8 cellular contexts compared by ENCODE assay signal in genomic region chrX:130330706-130331105, GRCh38. TPM values are rescaled to one million over a fixed set of nuclear protein-coding genes. Genes with fewer than 3 reads are reported as not detected.
DNase-seq lines count a peak whose midpoint lies in the region; ATAC-seq, FAIRE-seq and TF ChIP-seq lines count a peak whose summit lies in the region.

No MANE protein-coding gene starts in this region.

- TF ChIP-seq CTCF in MM.1S (IDR thresholded peaks at IDR 0.05; ENCODE audit: low read length) (peak; percentile 76), GM12878 (IDR thresholded peaks at IDR 0.05 in 2 of 3, conservative IDR thresholded peaks at IDR 0.05 in 1 of 3; ENCODE audit: control insufficient read depth in 2 of 3, extremely low read depth in 1 of 3, insufficient read depth in 1 of 3, low read depth in 3 of 3, low read length in 3 of 3) (peak; percentile 65 to 68 (median 66))

- no peak overlapping the region for H3K9ac ChIP-seq in MM.1S (ENCODE audit: low read length)
- no peak overlapping the region for H3K9ac ChIP-seq in GM12878 (ENCODE audit: control insufficient read depth, insufficient read depth, low read length)

- BruUV-seq in GM12878 (replicated peaks; lab: Mats Ljungman, UMichigan), result no TSS peak

- no peaks in the 10 kb centered on the region for H3K9me2 ChIP-seq in MM.1S (replicated peaks; ENCODE audit: insufficient read depth, low read length)

- H2AFZ ChIP-seq in MM.1S (ENCODE audit: low read length), result no peak overlapping the region
- H2AFZ ChIP-seq in GM12878 (ENCODE audit: control insufficient read depth, low read depth, low read length), result no peak overlapping the region

- H3K4me2 ChIP-seq in MM.1S (ENCODE audit: low read depth, low read length) (peak overlapping the region; percentile 40; the same call in 1 of the 2 replicates), GM12878 (ENCODE audit: control insufficient read depth, insufficient read depth) (no peak overlapping the region)

- SMC1A ChIA-PET in GM12878 (lab: Charles Lee; ENCODE audit: uncharacterized antibody, unreplicated experiment), result interaction anchor here (1.1 kb wide), 1 partner anchor 586 kb away, joined by 3 read pairs; no protein-coding TSS in a partner anchor

- no peaks in the 10 kb centered on the region for H3F3A ChIP-seq in MM.1S (ENCODE audit: insufficient read depth, low read length)

- intact Hi-C loops in GM12878 (cut with micrococcal nuclease; ENCODE audit: unreplicated experiment), result loop anchor here (1.0 to 10.0 kb wide), 2 partner anchors 204 to 587 kb away; no protein-coding TSS in a partner anchor

- TF ChIP-seq POLR2A in GM12878 (IDR thresholded peaks at IDR 0.05; ENCODE audit: low read depth, low read length), result no peak

- no peak overlapping the region for H3K4me3 ChIP-seq in MM.1S (ENCODE audit: low read length)
- no peak overlapping the region for H3K4me3 ChIP-seq in SJCRH30
- no peak overlapping the region for H3K4me3 ChIP-seq in GM12878

- no peak for TF ChIP-seq EP300 in GM12878 (IDR thresholded peaks at IDR 0.05; ENCODE audit: borderline replicate concordance in 1 of 2, control insufficient read depth in 1 of 2, low read depth in 2 of 2, low read length in 2 of 2)

- in situ Hi-C loops in GM12878 (cut with MboI), result loop anchor here (5.0 kb wide), 1 partner anchor 587 kb away; no protein-coding TSS in a partner anchor

- H3K9me3 ChIP-seq in MM.1S (replicated peaks; ENCODE audit: insufficient read depth, low read length), result no peaks in the 10 kb centered on the region
- H3K9me3 ChIP-seq in SJCRH30 (replicated peaks), result no peaks in the 10 kb centered on the region
- H3K9me3 ChIP-seq in GM12878 (replicated peaks; ENCODE audit: control insufficient read depth, insufficient read depth, low read length), result no peaks in the 10 kb centered on the region

- H4K20me1 ChIP-seq in MM.1S (ENCODE audit: insufficient read depth, low read length) (no peaks in the 10 kb centered on the region), GM12878 (ENCODE audit: control insufficient read depth, insufficient read depth) (no peaks in the 10 kb centered on the region)

- POLR2A ChIA-PET in GM12878 (lab: Charles Lee), result interaction anchor here (0.5 kb wide), 1 partner anchor 12 kb away, joined by 3 read pairs; no protein-coding TSS in a partner anchor

- H3K27ac ChIP-seq in MM.1S (ENCODE audit: low read length), result no peak overlapping the region
- H3K27ac ChIP-seq in SJCRH30, result no peak overlapping the region
- H3K27ac ChIP-seq in GM12878 (ENCODE audit: control insufficient read depth, insufficient read depth), result no peak overlapping the region

- H3K27me3 ChIP-seq in MM.1S (replicated peaks; ENCODE audit: insufficient read depth, low read length) (no peaks in the 10 kb centered on the region), SJCRH30 (no peaks in the 10 kb centered on the region), GM12878 (replicated peaks in 1 of 2; ENCODE audit: control insufficient read depth in 2 of 2, insufficient read depth in 2 of 2, low read length in 1 of 2) (no peaks in the 10 kb centered on the region)

- TF ChIP-seq RAD21 in GM12878 (IDR thresholded peaks at IDR 0.05; ENCODE audit: insufficient read depth, low read depth, low read length), result peak; percentile 64

- RAD21 ChIA-PET in GM12878 (lab: Charles Lee; ENCODE audit: unreplicated experiment), result interaction anchor here (1.1 kb wide), 1 partner anchor 587 kb away, joined by 3 read pairs; no protein-coding TSS in a partner anchor

- H3K36me3 ChIP-seq in MM.1S (replicated peaks; ENCODE audit: insufficient read depth, low read length) (no peaks in the 10 kb centered on the region), SJCRH30 (no peaks in the 10 kb centered on the region), GM12878 (ENCODE audit: control insufficient read depth in 2 of 2, insufficient read depth in 2 of 2, low read length in 1 of 2) (no peaks in the 10 kb centered on the region)

- peak; percentile 50 for DNase-seq in EL
- peak; percentile 85 for DNase-seq in MM.1S
- peak; percentile 50 to 60 for DNase-seq in SJCRH30
- DNase-seq in GM12878 (ENCODE audit: low read depth, low spot score), result peak; percentile 5
- peak; percentile 51 for DNase-seq in stimulated activated CD8-positive, alpha-beta memory T cell treated with anti-CD3 and anti-CD28 coated beads, Interleukin-4, amount 100 ng/mL, for 48 hours
- no peak for DNase-seq in putamen (ENCODE audit: low spot score)

- ATAC-seq in GM21619 (IDR thresholded peaks at IDR 0.05; ENCODE audit: unreplicated experiment), result peak; percentile 71
- peak; percentile 95 for ATAC-seq in GM12878

- CTCF ChIA-PET in GM12878 (lab: Yijun Ruan, JAX), result interaction anchor here (0.8 to 1.5 kb wide), 5 partner anchors 13 to 586 kb away, joined by 3 to 5 read pairs (median 4); no protein-coding TSS in a partner anchor

- FAIRE-seq in GM12878 (lab: Jason Lieb, UNC) (peak; percentile 85), islet of Langerhans (lab: Jason Lieb, UNC) (peak; percentile 91)

- H3K4me1 ChIP-seq in MM.1S (ENCODE audit: low read length), result peaks cover 4% of the 10 kb centered on the region; the same call in 1 of the 2 replicates
- no peaks in the 10 kb centered on the region for H3K4me1 ChIP-seq in SJCRH30
- H3K4me1 ChIP-seq in GM12878 (ENCODE audit: control insufficient read depth, insufficient read depth, low read length), result no peaks in the 10 kb centered on the region

- 7% methylated on average over 10 of the region's 10 CpGs for WGBS in GM12878 (ENCODE audit: insufficient coverage, insufficient replicate concordance, low lambda C conversion rate, missing lambda C conversion rate)

- H3K79me2 ChIP-seq in MM.1S (ENCODE audit: low read length), result no peaks in the 10 kb centered on the region
- H3K79me2 ChIP-seq in GM12878 (ENCODE audit: control insufficient read depth, insufficient read depth, low read length), result no peaks in the 10 kb centered on the region

TF ChIP-seq in GM12878, 131 proteins besides CTCF, POLR2A, EP300 and RAD21:
- TF ChIP-seq BHLHE40 (IDR thresholded peaks at IDR 0.05; ENCODE audit: borderline replicate concordance in 1 of 2, low read depth in 2 of 2, low read length in 1 of 2), result peak; percentile 88 to 93
- TF ChIP-seq SMC3 (IDR thresholded peaks at IDR 0.05; ENCODE audit: borderline replicate concordance, low read length), result peak; percentile 57; the same call in 1 of the 2 replicates
- TF ChIP-seq HDGF (IDR thresholded peaks at IDR 0.05), result no peak
- TF ChIP-seq CBX5 (IDR thresholded peaks at IDR 0.05; ENCODE audit: low read depth), result no peak
- no peak for TF ChIP-seq EGR1 (IDR thresholded peaks at IDR 0.05; ENCODE audit: borderline replicate concordance in 1 of 2, low read depth in 2 of 2, low read length in 2 of 2)

RNA-seq across cellular contexts. Expression of gene SLC25A14, which starts 9.0 kb away (rescaled TPM):
- total RNA-seq in SJCRH30 (2014; rRNA removed; shearing (Covaris generic)), result 13.9 and 17.8 TPM in 2 replicates
- 19.3 and 25.3 TPM in 2 replicates for total RNA-seq in GM12878 (2013; cell fraction: nucleolus; rRNA removed)
- total RNA-seq in GM12878 (2014; rRNA removed), result 7.6 and 11.3 TPM in 2 replicates
- total RNA-seq in GM12878 (2014; rRNA removed; fragmentation: Illumina TruSeq; extraction: Trizol), result 8.7 and 10.5 TPM in 2 replicates
- total RNA-seq in GM12878 (2021), result 7.7 and 8.9 TPM in 2 replicates
- 9.8 TPM for polyA plus RNA-seq in GM12878 (2011; ENCODE audit: low read depth)
- 13.4 and 20.8 TPM in 2 replicates for polyA plus RNA-seq in GM12878 (2011; rRNA removed)
- polyA plus RNA-seq in GM12878 (2011; cell fraction: cytosol; rRNA removed), result 4.9 and 5.1 TPM in 2 replicates
- 22.5 and 23.8 TPM in 2 replicates for polyA plus RNA-seq in GM12878 (2011; cell fraction: nucleus; rRNA removed)
- 8.9 and 12.5 TPM in 2 replicates for polyA plus RNA-seq in GM12878 (2012)
- polyA plus RNA-seq in GM12878 (2014; fragmentation: Illumina TruSeq; extraction: Trizol), result 10.9 and 14.2 TPM in 2 replicates
- 10 to 100 TPM; 14.5 to 16.7 TPM for polyA plus RNA-seq in GM12878 (2014; fragmentation: Nextera tagmentation; extraction: Ambion mirVana)
- polyA plus RNA-seq in GM12878 (2014; rRNA removed), result 11.7 and 14.6 TPM in 2 replicates
- 10 to 100 TPM; 16.4 to 17.0 TPM for polyA plus RNA-seq in GM12878 (2016; fragmentation: Nextera tagmentation; extraction: Ambion mirVana)
- 8.0 and 8.8 TPM in 2 replicates for polyA minus RNA-seq in GM12878 (2011; rRNA and poly(A)+ RNA removed)
- polyA minus RNA-seq in GM12878 (2011; cell fraction: cytosol; rRNA and poly(A)+ RNA removed), result 1.9 and 2.5 TPM in 2 replicates
- polyA minus RNA-seq in GM12878 (2011; cell fraction: nucleus; rRNA and poly(A)+ RNA removed), result 6.8 and 7.3 TPM in 2 replicates

RNA-seq across cellular contexts. Expression of gene GPR119, which starts 54.8 kb away (rescaled TPM):
- total RNA-seq in SJCRH30 (2014; rRNA removed; shearing (Covaris generic)), result not detected in 2 replicates
- not detected in 2 replicates for total RNA-seq in GM12878 (2013; cell fraction: nucleolus; rRNA removed)
- total RNA-seq in GM12878 (2014; rRNA removed) (not detected in 2 replicates), GM12878 (2014; rRNA removed; fragmentation: Illumina TruSeq; extraction: Trizol) (not detected in 2 replicates), GM12878 (2021) (not detected in 2 replicates)
- polyA plus RNA-seq in GM12878 (2011; ENCODE audit: low read depth), result not detected
- polyA plus RNA-seq in GM12878 (2011; rRNA removed) (not detected in 2 replicates), GM12878 (2014; fragmentation: Illumina TruSeq; extraction: Trizol) (not detected in 2 replicates), GM12878 (2014; fragmentation: Nextera tagmentation; extraction: Ambion mirVana) (not detected), GM12878 (2014; rRNA removed) (not detected in 2 replicates), GM12878 (2016; fragmentation: Nextera tagmentation; extraction: Ambion mirVana) (not detected)
- not detected in 2 replicates for polyA plus RNA-seq in GM12878 (2011; cell fraction: cytosol; rRNA removed)
- polyA plus RNA-seq in GM12878 (2011; cell fraction: nucleus; rRNA removed), result not detected in 2 replicates
- polyA plus RNA-seq in GM12878 (2012), result not detected in 2 replicates
- polyA minus RNA-seq in GM12878 (2011; rRNA and poly(A)+ RNA removed), result not detected in 2 replicates
- not detected in 2 replicates for polyA minus RNA-seq in GM12878 (2011; cell fraction: cytosol; rRNA and poly(A)+ RNA removed)
- polyA minus RNA-seq in GM12878 (2011; cell fraction: nucleus; rRNA and poly(A)+ RNA removed), result not detected in 2 replicates
